ENCODE assay signal across 8 cellular contexts in genomic region chr13:57624565-57625435, GRCh38. TPM values are rescaled to one million over a fixed set of nuclear protein-coding genes. Genes with fewer than 3 reads are reported as not detected.
A peak's percentile ranks its signal among the peaks of the same experiment; 100 is the strongest.
DNase-seq lines count a peak whose midpoint lies in the region; ATAC-seq and TF ChIP-seq lines count a peak whose summit lies in the region.

No MANE protein-coding gene starts in this region.

- peak; percentile 60 for ATAC-seq in GM18519 (IDR thresholded peaks at IDR 0.05; ENCODE audit: low FRiP score, unreplicated experiment)

- TF ChIP-seq CTCF in dorsolateral prefrontal cortex (IDR thresholded peaks at IDR 0.05 in 54 of 56, conservative IDR thresholded peaks at IDR 0.05 in 2 of 56; ENCODE audit: low read depth in 1 of 56, partially characterized antibody in 56 of 56), result peak; percentile 70 to 95 (median 87)

- no peaks in the 10 kb centered on the region for H3K9me3 ChIP-seq in HUES6 (ENCODE audit: control insufficient read depth, insufficient read depth, low read depth, low read length)

- intact Hi-C loops in dorsolateral prefrontal cortex (cut with DNase I), result no loop called here
- intact Hi-C loops in activated T-helper 1 cell treated with anti-CD3 and anti-CD28 coated beads, Interleukin-12 subunit alpha, Interleukin-12 subunit beta, Interleukin-2, Interleukin-4 antibody, amounts not matched to agents 30 ng/mL and 10 ng/mL and 1 ng/mL, durations not matched to agents 14 hours and 24 hours and 36 hours (cut with micrococcal nuclease), result no loop called here

- DNase-seq in AML-193 (lab: John Stamatoyannopoulos, UW) (peak; percentile 40 to 65), OCI-M2 (lab: John Stamatoyannopoulos, UW; ENCODE audit: unreplicated experiment) (peak; percentile 12), dorsolateral prefrontal cortex (peak in 3 of 10 donors; percentile 41 to 51 (median 45)), mucosa of gallbladder (ENCODE audit: low spot score) (peak; percentile 56), T-helper 9 cell (no peak)
- DNase-seq in activated T-helper 1 cell treated with anti-CD3 and anti-CD28 coated beads, Interleukin-12 subunit alpha, Interleukin-12 subunit beta, Interleukin-2, Interleukin-4 antibody, amounts not matched to agents 30 ng/mL and 10 ng/mL and 1 ng/mL, durations not matched to agents 14 hours and 24 hours and 36 hours (ENCODE audit: low spot score), result no peak

- H3K27me3 ChIP-seq in HUES6 (ENCODE audit: control insufficient read depth, insufficient read depth, low read length) (peaks cover 22% of the 10 kb centered on the region), dorsolateral prefrontal cortex (peaks cover 0 to 3% (median 0%) of the 10 kb centered on the region in 45 donors)

- peaks cover 14% of the 10 kb centered on the region for H3K27me3 Mint-ChIP-seq in activated T-helper 1 cell treated with anti-CD3 and anti-CD28 coated beads, Interleukin-12 subunit alpha, Interleukin-12 subunit beta, Interleukin-2, Interleukin-4 antibody, amounts not matched to agents 30 ng/mL and 10 ng/mL and 1 ng/mL, durations not matched to agents 14 hours and 24 hours and 36 hours (ENCODE audit: insufficient read depth)

- no peak overlapping the region for H3K27ac Mint-ChIP-seq in activated T-helper 1 cell treated with anti-CD3 and anti-CD28 coated beads, Interleukin-12 subunit alpha, Interleukin-12 subunit beta, Interleukin-2, Interleukin-4 antibody, amounts not matched to agents 30 ng/mL and 10 ng/mL and 1 ng/mL, durations not matched to agents 14 hours and 24 hours and 36 hours

- H3K9ac ChIP-seq in HUES6 (ENCODE audit: low read length), result no peak overlapping the region

- H3K9me3 Mint-ChIP-seq in activated T-helper 1 cell treated with anti-CD3 and anti-CD28 coated beads, Interleukin-12 subunit alpha, Interleukin-12 subunit beta, Interleukin-2, Interleukin-4 antibody, amounts not matched to agents 30 ng/mL and 10 ng/mL and 1 ng/mL, durations not matched to agents 14 hours and 24 hours and 36 hours, result no peaks in the 10 kb centered on the region

- no peaks in the 10 kb centered on the region for H3K36me3 ChIP-seq in HUES6 (ENCODE audit: control insufficient read depth, insufficient read depth, low read length)

- peaks cover 12% of the 10 kb centered on the region for H3K4me1 Mint-ChIP-seq in activated T-helper 1 cell treated with anti-CD3 and anti-CD28 coated beads, Interleukin-12 subunit alpha, Interleukin-12 subunit beta, Interleukin-2, Interleukin-4 antibody, amounts not matched to agents 30 ng/mL and 10 ng/mL and 1 ng/mL, durations not matched to agents 14 hours and 24 hours and 36 hours (ENCODE audit: low read depth)

- H3K27ac ChIP-seq in HUES6 (ENCODE audit: low read depth, low read length), result no peak overlapping the region
- no peak overlapping the region for H3K27ac ChIP-seq in dorsolateral prefrontal cortex

- peak overlapping the region; percentile 28 for H3K4me3 ChIP-seq in HUES6 (ENCODE audit: low read depth, low read length)
- H3K4me3 ChIP-seq in dorsolateral prefrontal cortex, result peak overlapping the region in 1 of 59 donors; percentile 12

- no peak overlapping the region for H3K4me3 Mint-ChIP-seq in activated T-helper 1 cell treated with anti-CD3 and anti-CD28 coated beads, Interleukin-12 subunit alpha, Interleukin-12 subunit beta, Interleukin-2, Interleukin-4 antibody, amounts not matched to agents 30 ng/mL and 10 ng/mL and 1 ng/mL, durations not matched to agents 14 hours and 24 hours and 36 hours

- H3K4me1 ChIP-seq in HUES6 (ENCODE audit: control insufficient read depth, insufficient read depth, low read length), result peaks cover 3% of the 10 kb centered on the region

- peaks cover 4% of the 10 kb centered on the region for H3K36me3 Mint-ChIP-seq in activated T-helper 1 cell treated with anti-CD3 and anti-CD28 coated beads, Interleukin-12 subunit alpha, Interleukin-12 subunit beta, Interleukin-2, Interleukin-4 antibody, amounts not matched to agents 30 ng/mL and 10 ng/mL and 1 ng/mL, durations not matched to agents 14 hours and 24 hours and 36 hours (ENCODE audit: low read depth)

RNA-seq across cellular contexts. Expression of gene PCDH17, which starts 6.7 kb away (rescaled TPM):
- total RNA-seq in dorsolateral prefrontal cortex (10 to 100 TPM; 20.6 to 70.5 (median 42.4) TPM), mucosa of gallbladder (9.4 TPM)
- 0.05 and 0.07 TPM in 2 replicates for total RNA-seq in activated T-helper 1 cell treated with anti-CD3 and anti-CD28 coated beads, Interleukin-12 subunit alpha, Interleukin-12 subunit beta, Interleukin-2, Interleukin-4 antibody, amounts not matched to agents 30 ng/mL and 10 ng/mL and 1 ng/mL, durations not matched to agents 14 hours and 24 hours and 36 hours

Comparison
In these comparisons a context has a peak if more than half of its experiments do, and no peak if none do; other contexts are left out.
1. DNase-seq: peak in AML-193 (2 of 2), OCI-M2 (single experiment) and mucosa of gallbladder (single experiment); none in T-helper 9 cell (single experiment) and activated T-helper 1 cell treated with anti-CD3 and anti-CD28 coated beads, Interleukin-12 subunit alpha, Interleukin-12 subunit beta, Interleukin-2, Interleukin-4 antibody, amounts not matched to agents 30 ng/mL and 10 ng/mL and 1 ng/mL, durations not matched to agents 14 hours and 24 hours and 36 hours (single experiment).